Comparison of ENCODE assay signal across 1 cellular context in the genomic region with DNA sequence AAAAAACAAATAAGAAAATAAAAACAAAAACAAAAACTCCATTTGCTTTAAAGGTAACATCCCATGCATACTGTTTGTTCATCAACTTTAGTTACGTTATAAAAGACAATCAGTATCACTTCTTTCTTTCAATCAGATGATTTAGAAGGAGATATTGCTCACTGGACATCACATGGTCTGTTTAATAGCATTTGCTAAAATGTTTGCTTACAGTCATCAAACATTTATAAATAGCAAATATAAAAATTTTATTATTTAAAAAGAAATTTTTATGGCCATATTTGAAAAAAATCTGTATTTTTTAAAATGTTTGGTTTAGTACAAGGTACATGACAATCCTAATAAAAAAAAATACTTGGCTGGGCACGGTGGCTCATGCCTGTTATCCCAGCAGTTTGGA.
TF ChIP-seq lines count a peak whose summit lies in the region.

No MANE protein-coding gene starts in this region.

TF ChIP-seq in HepG2, 621 proteins besides CTCF, POLR2A, EP300 and RAD21:
- TF ChIP-seq, protein P1, sequence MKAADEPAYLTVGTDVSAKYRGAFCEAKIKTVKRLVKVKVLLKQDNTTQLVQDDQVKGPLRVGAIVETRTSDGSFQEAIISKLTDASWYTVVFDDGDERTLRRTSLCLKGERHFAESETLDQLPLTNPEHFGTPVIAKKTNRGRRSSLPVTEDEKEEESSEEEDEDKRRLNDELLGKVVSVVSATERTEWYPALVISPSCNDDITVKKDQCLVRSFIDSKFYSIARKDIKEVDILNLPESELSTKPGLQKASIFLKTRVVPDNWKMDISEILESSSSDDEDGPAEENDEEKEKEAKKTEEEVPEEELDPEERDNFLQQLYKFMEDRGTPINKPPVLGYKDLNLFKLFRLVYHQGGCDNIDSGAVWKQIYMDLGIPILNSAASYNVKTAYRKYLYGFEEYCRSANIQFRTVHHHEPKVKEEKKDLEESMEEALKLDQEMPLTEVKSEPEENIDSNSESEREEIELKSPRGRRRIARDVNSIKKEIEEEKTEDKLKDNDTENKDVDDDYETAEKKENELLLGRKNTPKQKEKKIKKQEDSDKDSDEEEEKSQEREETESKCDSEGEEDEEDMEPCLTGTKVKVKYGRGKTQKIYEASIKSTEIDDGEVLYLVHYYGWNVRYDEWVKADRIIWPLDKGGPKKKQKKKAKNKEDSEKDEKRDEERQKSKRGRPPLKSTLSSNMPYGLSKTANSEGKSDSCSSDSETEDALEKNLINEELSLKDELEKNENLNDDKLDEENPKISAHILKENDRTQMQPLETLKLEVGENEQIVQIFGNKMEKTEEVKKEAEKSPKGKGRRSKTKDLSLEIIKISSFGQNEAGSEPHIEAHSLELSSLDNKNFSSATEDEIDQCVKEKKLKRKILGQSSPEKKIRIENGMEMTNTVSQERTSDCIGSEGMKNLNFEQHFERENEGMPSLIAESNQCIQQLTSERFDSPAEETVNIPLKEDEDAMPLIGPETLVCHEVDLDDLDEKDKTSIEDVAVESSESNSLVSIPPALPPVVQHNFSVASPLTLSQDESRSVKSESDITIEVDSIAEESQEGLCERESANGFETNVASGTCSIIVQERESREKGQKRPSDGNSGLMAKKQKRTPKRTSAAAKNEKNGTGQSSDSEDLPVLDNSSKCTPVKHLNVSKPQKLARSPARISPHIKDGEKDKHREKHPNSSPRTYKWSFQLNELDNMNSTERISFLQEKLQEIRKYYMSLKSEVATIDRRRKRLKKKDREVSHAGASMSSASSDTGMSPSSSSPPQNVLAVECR (CRISPR knock-in tag; IDR thresholded peaks at IDR 0.05; ENCODE audit: borderline replicate concordance): no peak
- TF ChIP-seq ZNF747 (CRISPR knock-in tag; IDR thresholded peaks at IDR 0.05; ENCODE audit: borderline replicate concordance): no peak
- no peak for TF ChIP-seq NBN (conservative IDR thresholded peaks at IDR 0.05)
- no peak for TF ChIP-seq FLYWCH1 (CRISPR knock-in tag; IDR thresholded peaks at IDR 0.05)
- no peak for TF ChIP-seq ZNF441 (CRISPR knock-in tag; IDR thresholded peaks at IDR 0.05; ENCODE audit: borderline replicate concordance)
- TF ChIP-seq, protein P2, sequence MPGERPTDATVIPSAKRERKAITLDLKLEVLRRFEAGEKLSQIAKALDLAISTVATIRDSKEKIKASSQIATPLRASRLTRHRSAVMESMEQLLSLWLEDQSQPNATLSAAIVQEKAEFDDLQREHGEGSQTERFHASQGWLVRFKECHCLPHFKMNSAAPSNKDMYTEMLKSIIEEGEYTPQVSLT (CRISPR knock-in tag; IDR thresholded peaks at IDR 0.05; ENCODE audit: borderline replicate concordance, low read depth): no peak
- TF ChIP-seq, protein P3, sequence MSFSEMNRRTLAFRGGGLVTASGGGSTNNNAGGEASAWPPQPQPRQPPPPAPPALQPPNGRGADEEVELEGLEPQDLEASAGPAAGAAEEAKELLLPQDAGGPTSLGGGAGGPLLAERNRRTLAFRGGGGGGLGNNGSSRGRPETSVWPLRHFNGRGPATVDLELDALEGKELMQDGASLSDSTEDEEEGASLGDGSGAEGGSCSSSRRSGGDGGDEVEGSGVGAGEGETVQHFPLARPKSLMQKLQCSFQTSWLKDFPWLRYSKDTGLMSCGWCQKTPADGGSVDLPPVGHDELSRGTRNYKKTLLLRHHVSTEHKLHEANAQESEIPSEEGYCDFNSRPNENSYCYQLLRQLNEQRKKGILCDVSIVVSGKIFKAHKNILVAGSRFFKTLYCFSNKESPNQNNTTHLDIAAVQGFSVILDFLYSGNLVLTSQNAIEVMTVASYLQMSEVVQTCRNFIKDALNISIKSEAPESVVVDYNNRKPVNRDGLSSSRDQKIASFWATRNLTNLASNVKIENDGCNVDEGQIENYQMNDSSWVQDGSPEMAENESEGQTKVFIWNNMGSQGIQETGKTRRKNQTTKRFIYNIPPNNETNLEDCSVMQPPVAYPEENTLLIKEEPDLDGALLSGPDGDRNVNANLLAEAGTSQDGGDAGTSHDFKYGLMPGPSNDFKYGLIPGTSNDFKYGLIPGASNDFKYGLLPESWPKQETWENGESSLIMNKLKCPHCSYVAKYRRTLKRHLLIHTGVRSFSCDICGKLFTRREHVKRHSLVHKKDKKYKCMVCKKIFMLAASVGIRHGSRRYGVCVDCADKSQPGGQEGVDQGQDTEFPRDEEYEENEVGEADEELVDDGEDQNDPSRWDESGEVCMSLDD (CRISPR knock-in tag; IDR thresholded peaks at IDR 0.05; ENCODE audit: borderline replicate concordance): no peak
- TF ChIP-seq, protein P4, sequence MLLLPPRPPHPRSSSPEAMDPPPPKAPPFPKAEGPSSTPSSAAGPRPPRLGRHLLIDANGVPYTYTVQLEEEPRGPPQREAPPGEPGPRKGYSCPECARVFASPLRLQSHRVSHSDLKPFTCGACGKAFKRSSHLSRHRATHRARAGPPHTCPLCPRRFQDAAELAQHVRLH (CRISPR knock-in tag; IDR thresholded peaks at IDR 0.05; ENCODE audit: borderline replicate concordance, low read depth): no peak
